In the genomic region with DNA sequence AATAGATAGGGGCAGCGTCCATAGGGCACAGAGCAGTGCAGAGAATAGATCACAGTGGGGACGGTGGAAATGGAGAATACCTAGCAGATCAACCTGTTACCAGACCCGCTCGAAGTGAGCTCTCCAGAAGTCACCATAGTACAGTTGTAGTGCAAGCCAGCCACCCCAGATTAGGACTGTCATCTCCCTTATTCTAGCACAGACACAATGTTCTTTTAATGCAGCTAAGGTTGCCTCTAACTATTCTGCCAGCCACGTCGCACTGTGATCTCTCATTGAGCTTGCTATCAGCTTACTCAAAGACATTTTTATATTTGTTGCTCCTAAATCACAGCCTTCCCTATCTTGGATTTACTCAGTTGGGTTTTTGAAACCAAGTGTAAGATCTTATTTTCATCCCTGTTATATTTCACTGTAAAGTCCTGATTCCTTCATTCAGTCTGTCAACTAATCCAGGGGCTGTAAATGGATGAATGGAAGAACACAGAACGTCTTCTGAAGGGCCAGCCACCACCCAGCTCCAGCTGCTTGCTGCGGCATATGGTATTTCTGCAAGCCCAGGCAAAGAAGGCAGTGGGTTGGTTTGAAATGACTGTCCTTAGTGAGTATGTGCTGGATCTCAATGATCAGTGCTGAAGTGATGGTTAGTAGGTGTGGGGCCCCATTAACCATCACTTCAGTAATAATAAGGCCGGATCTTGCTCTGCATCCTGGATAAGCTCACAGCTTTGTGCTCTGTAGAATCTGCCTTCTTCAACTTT, we compare ENCODE assay signal across 14 cellular contexts. TPM values are rescaled to one million over a fixed set of nuclear protein-coding genes. Genes with fewer than 3 reads are reported as not detected.
A peak's percentile ranks its signal among the peaks of the same experiment; 100 is the strongest.
DNase-seq lines count a peak whose midpoint lies in the region; ATAC-seq and TF ChIP-seq lines count a peak whose summit lies in the region.
"Had no signal": no experiment of that assay in that cellular context is flagged by ENCODE, and none has a peak within 500 bp of the region (broad histone marks: within the 10 kb centered on the region; RNA-seq: fewer than 3 reads in every experiment).

No MANE protein-coding gene starts in this region.

- H3K4me3 ChIP-seq in mammary epithelial cell (replicated peaks in 1 of 3; ENCODE audit: insufficient read depth in 1 of 3, low read depth in 2 of 3, low read length in 3 of 3) (no peak overlapping the region), heart right ventricle (no peak overlapping the region), stomach smooth muscle (ENCODE audit: low read length in 2 of 2) (peak overlapping the region; percentile 33 to 58), adrenal gland (no peak overlapping the region)

- BruUV-seq in mammary epithelial cell (replicated peaks; lab: Mats Ljungman, UMichigan) (TSS peak; percentile 38), MCF 10A (replicated peaks; lab: Mats Ljungman, UMichigan) (no TSS peak)

- H3K4me3 Mint-ChIP-seq in MCF 10A (ENCODE audit: unreplicated experiment) (no peak overlapping the region), nephron (peak overlapping the region in 2 of 3 experiments; percentile 39 to 99)
- H3K4me3 Mint-ChIP-seq: IgD-negative memory B cell had no signal

- DNase-seq in mammary epithelial cell (peak; percentile 62), MCF 10A (ENCODE audit: unreplicated experiment) (no peak), heart right ventricle (no peak), adrenal gland (no peak)
- no peak for DNase-seq in central memory CD4-positive, alpha-beta T cell
- DNase-seq: 8988T, C1 segment of cervical spinal cord, H7, NCI-H2081, PC-3 had no signal

- H3K4me1 ChIP-seq in mammary epithelial cell (ENCODE audit: insufficient read depth, low read length) (peaks cover 28% of the 10 kb centered on the region), heart right ventricle (peaks cover 5 to 85% (median 56%) of the 10 kb centered on the region in 9 donors), stomach smooth muscle (ENCODE audit: control insufficient read depth, insufficient read depth, low read length) (peaks cover 36% of the 10 kb centered on the region), adrenal gland (replicated peaks in 1 of 2) (peaks cover 6 to 9% of the 10 kb centered on the region in 2 donors)

- H2AFZ ChIP-seq in mammary epithelial cell (ENCODE audit: low read depth, low read length) = peak overlapping the region; percentile 31

- H3K27ac Mint-ChIP-seq in MCF 10A (ENCODE audit: low read depth, unreplicated experiment) (no peak overlapping the region), nephron (peak overlapping the region; percentile 10 to 96 (median 35))
- H3K27ac Mint-ChIP-seq: IgD-negative memory B cell had no signal

- 72% methylated on average over 8 of the region's 9 CpGs for WGBS in mammary epithelial cell (ENCODE audit: low coverage, missing lambda C conversion rate)
- 72 to 78% methylated on average over 9 of the region's 9 CpGs for WGBS in heart right ventricle, 2 donors
- 91 to 94% (median 93%) methylated on average over 8 to 9 of the region's 9 CpGs for WGBS in adrenal gland, 4 donors

- H3K4me1 Mint-ChIP-seq in MCF 10A (ENCODE audit: insufficient read depth, unreplicated experiment) (peaks cover 7% of the 10 kb centered on the region), nephron (peaks cover 55% of the 10 kb centered on the region)
- H3K4me1 Mint-ChIP-seq: IgD-negative memory B cell had no signal

- H3K27ac ChIP-seq in mammary epithelial cell (ENCODE audit: insufficient read depth, low read depth, low read length) (no peak overlapping the region), heart right ventricle (peak overlapping the region in 7 of 10 donors; percentile 5 to 59 (median 39)), stomach smooth muscle (ENCODE audit: low read length) (peak overlapping the region; percentile 97), adrenal gland (no peak overlapping the region)

- H3K4me2 ChIP-seq in mammary epithelial cell (ENCODE audit: insufficient read depth, low read depth, low read length) = peak overlapping the region; percentile 54

- H3K9me3 Mint-ChIP-seq in MCF 10A (ENCODE audit: unreplicated experiment) (no peaks in the 10 kb centered on the region), nephron (no peaks in the 10 kb centered on the region)

- TF ChIP-seq CTCF in mammary epithelial cell (conservative IDR thresholded peaks at IDR 0.05 in 1 of 2, IDR thresholded peaks at IDR 0.05 in 1 of 2; ENCODE audit: extremely low read depth in 1 of 2, insufficient read depth in 1 of 2, low read depth in 1 of 2, low read length in 2 of 2) (no peak), MCF 10A (IDR thresholded peaks at IDR 0.05; ENCODE audit: unreplicated experiment) (no peak), heart right ventricle (IDR thresholded peaks at IDR 0.05) (no peak), nephron (IDR thresholded peaks at IDR 0.05; ENCODE audit: unreplicated experiment in 3 of 3) (no peak), adrenal gland (IDR thresholded peaks at IDR 0.05) (no peak)

- peaks cover 11% of the 10 kb centered on the region for H3K36me3 Mint-ChIP-seq in MCF 10A (ENCODE audit: insufficient read depth, unreplicated experiment)
- H3K36me3 Mint-ChIP-seq in nephron (ENCODE audit: low read depth) = peaks cover 20% of the 10 kb centered on the region
- H3K36me3 Mint-ChIP-seq: IgD-negative memory B cell had no signal

- POLR2A ChIA-PET in MCF 10A (lab: Yijun Ruan, JAX) = interaction anchor here (0.6 to 1.1 kb wide), 3 partner anchors 12 to 313 kb away, joined by 3 to 4 read pairs (median 3); no protein-coding TSS in a partner anchor

- intact Hi-C loops in mammary epithelial cell (cut with micrococcal nuclease) (loop anchor here (2.0 to 10.0 kb wide), 2 partner anchors 32 to 294 kb away; partner anchors contain the start of gene TEAD1), MCF 10A (cut with micrococcal nuclease) (no loop called here), heart right ventricle (cut with DNase I) (no loop called here), adrenal gland (cut with DNase I) (no loop called here)

- TF ChIP-seq POLR2A in adrenal gland (IDR thresholded peaks at IDR 0.05) = no peak

- dilution Hi-C loops in mammary epithelial cell (cut with HindIII; ENCODE audit: low sequenced_read_pairs) = no loop called here

- in situ Hi-C loops in mammary epithelial cell (cut with MboI; ENCODE audit: low sequenced_read_pairs in 2 of 2) = no loop called here

- no peaks in the 10 kb centered on the region for H4K20me1 ChIP-seq in mammary epithelial cell (ENCODE audit: insufficient read depth, low read length)

- H3K27me3 Mint-ChIP-seq in MCF 10A (ENCODE audit: insufficient read depth, unreplicated experiment) = no peaks in the 10 kb centered on the region
- no peaks in the 10 kb centered on the region for H3K27me3 Mint-ChIP-seq in nephron (ENCODE audit: low read depth)

- peaks cover 74% of the 10 kb centered on the region for H3K79me2 ChIP-seq in mammary epithelial cell (ENCODE audit: insufficient read depth, low read length)

- CTCF ChIA-PET in mammary epithelial cell (lab: Charles Lee; ENCODE audit: low non-redundant PET) = no interaction called here
- CTCF ChIA-PET in MCF 10A (lab: Yijun Ruan, JAX) = interaction anchor here (0.5 to 1.1 kb wide), 4 partner anchors 22 to 513 kb away, joined by 3 to 4 read pairs (median 3); no protein-coding TSS in a partner anchor

- H3K36me3 ChIP-seq in mammary epithelial cell (ENCODE audit: insufficient read depth, low read length) = no peaks in the 10 kb centered on the region
- H3K36me3 ChIP-seq in heart right ventricle = peaks cover 0 to 14% (median 0%) of the 10 kb centered on the region in 9 donors
- peaks cover 3 to 6% of the 10 kb centered on the region in 2 donors for H3K36me3 ChIP-seq in stomach smooth muscle (ENCODE audit: control insufficient read depth in 2 of 2, insufficient read depth in 2 of 2, low read length in 2 of 2)
- no peaks in the 10 kb centered on the region for H3K36me3 ChIP-seq in adrenal gland (replicated peaks in 1 of 2)

- H3K27me3 ChIP-seq in mammary epithelial cell (ENCODE audit: insufficient read depth, low read length) (no peaks in the 10 kb centered on the region), heart right ventricle (peaks cover 0 to 28% (median 0%) of the 10 kb centered on the region in 7 donors), stomach smooth muscle (ENCODE audit: control insufficient read depth in 1 of 2, insufficient read depth in 2 of 2, low read length in 2 of 2) (no peaks in the 10 kb centered on the region), adrenal gland (no peaks in the 10 kb centered on the region)

- ATAC-seq in heart right ventricle (peak in 1 of 8 donors; percentile 69), HG02642 (IDR thresholded peaks at IDR 0.05; ENCODE audit: poor library complexity, unreplicated experiment) (no peak)
- ATAC-seq: PC-3 had no signal

- H3K9me3 ChIP-seq in mammary epithelial cell (replicated peaks; ENCODE audit: insufficient read depth, low read length) = peaks cover 3% of the 10 kb centered on the region
- H3K9me3 ChIP-seq in heart right ventricle = no peaks in the 10 kb centered on the region
- no peaks in the 10 kb centered on the region for H3K9me3 ChIP-seq in stomach smooth muscle (ENCODE audit: control insufficient read depth in 2 of 2, low read length in 2 of 2)
- H3K9me3 ChIP-seq in adrenal gland (replicated peaks in 1 of 3) = no peaks in the 10 kb centered on the region

- H3K9ac ChIP-seq in mammary epithelial cell (ENCODE audit: insufficient read depth, low read length) (no peak overlapping the region), stomach smooth muscle (ENCODE audit: low read length in 2 of 2) (peak overlapping the region; percentile 46 to 55)

RNA-seq across cellular contexts. Expression of gene PARVA, which starts 3.4 kb away (rescaled TPM):
- total RNA-seq in mammary epithelial cell (10 to 100 TPM; 57.7 to 59.6 TPM), MCF 10A (2022) (26.5 and 36.7 TPM in 2 replicates), heart right ventricle (10 to 100 TPM; 57.7 to 84.8 (median 68.6) TPM), adrenal gland (10 to 100 TPM; 23.3 to 58.9 (median 40.9) TPM)
- polyA plus RNA-seq in mammary epithelial cell (26.6 TPM), heart right ventricle (10 to 100 TPM; 20.1 to 33.6 TPM), adrenal gland (10 to 100 TPM; 13.0 to 33.4 (median 16.9) TPM)
- 31.9 TPM for polyA minus RNA-seq in mammary epithelial cell
- polyA plus RNA-seq: IgD-negative memory B cell had no signal

Comparison
In these comparisons a context has a peak if more than half of its experiments do, and no peak if none do; other contexts are left out.
1. H3K27ac ChIP-seq: peak in heart right ventricle (7 of 10) and stomach smooth muscle (single experiment); none in mammary epithelial cell (single experiment) and adrenal gland (0 of 5).
2. H3K4me3 ChIP-seq: peak in stomach smooth muscle (2 of 2); none in mammary epithelial cell (0 of 3), heart right ventricle (0 of 10) and adrenal gland (0 of 4).